Comparison of ENCODE assay signal across 1 cellular context in the genomic region with DNA sequence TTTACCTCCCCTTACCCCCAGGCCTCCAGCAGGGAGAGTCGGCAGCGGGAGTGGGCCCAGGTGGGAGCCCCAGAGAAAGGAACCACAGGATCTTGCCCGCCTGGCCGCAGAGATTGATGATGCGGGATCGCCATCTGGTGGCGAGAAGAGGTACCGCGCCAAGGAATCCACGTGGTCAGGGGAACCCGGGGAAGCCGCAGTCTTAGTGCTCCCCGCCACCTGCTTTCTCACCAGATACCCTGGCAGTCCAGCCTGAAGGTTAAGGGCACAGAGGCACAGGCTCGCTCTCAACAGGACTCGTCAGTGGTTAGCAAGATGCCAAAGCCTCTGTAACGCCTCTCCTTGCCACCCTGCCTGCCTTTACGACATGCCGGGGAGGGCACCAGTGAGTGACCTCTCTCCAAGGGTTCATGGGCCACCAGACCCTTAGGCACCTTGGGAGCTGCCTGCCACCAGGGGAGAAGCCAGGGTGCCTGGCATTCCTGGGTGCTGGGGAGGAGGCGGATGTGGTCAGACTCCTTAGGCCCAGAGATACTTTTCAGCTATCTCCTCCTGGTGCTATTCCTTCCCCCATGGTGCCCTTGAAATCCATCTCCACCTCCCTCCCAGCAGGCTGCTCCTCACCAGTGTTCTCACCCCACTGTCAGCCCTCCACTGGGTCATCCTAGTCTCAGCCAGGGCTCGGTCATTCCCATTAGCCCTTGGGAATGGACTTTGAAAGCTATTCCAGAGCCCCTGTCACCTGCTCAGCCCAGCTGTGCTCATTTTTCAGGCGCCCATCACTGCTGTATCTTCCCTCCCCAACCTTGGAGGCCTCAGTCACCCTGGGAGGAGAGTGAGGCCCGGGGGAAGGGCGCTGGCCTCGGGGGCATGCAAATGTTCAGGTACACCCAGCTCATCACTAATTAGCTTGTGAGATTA.
TF ChIP-seq lines count a peak whose summit lies in the region.

No MANE protein-coding gene starts in this region.

TF ChIP-seq in WTC11, 78 proteins besides CTCF, POLR2A, EP300 and RAD21 (continued from another document):
- TF ChIP-seq ZNF532 (CRISPR knock-in tag; IDR thresholded peaks at IDR 0.05; ENCODE audit: borderline replicate concordance) (no peak), MYBL2 (CRISPR knock-in tag; IDR thresholded peaks at IDR 0.05) (no peak), GABPB1 (CRISPR knock-in tag; IDR thresholded peaks at IDR 0.05) (0 out of 2 replicates have a peak, but pooled peaks have one; percentile 32), TCF7 (CRISPR knock-in tag; IDR thresholded peaks at IDR 0.05; ENCODE audit: low read depth) (no peak), ZNF121 (CRISPR knock-in tag; IDR thresholded peaks at IDR 0.05) (no peak), EMX1 (CRISPR knock-in tag; IDR thresholded peaks at IDR 0.05) (no peak), USF1 (CRISPR knock-in tag; IDR thresholded peaks at IDR 0.05) (peak; percentile 73), HMGA2 (CRISPR knock-in tag; IDR thresholded peaks at IDR 0.05) (no peak), SMAD4 (CRISPR knock-in tag; IDR thresholded peaks at IDR 0.05) (no peak), JAZF1 (CRISPR knock-in tag; IDR thresholded peaks at IDR 0.05) (no peak), E2F5 (CRISPR knock-in tag; IDR thresholded peaks at IDR 0.05) (no peak), ZNF219 (CRISPR knock-in tag; IDR thresholded peaks at IDR 0.05; ENCODE audit: borderline replicate concordance) (no peak), PRRX2 (CRISPR knock-in tag; IDR thresholded peaks at IDR 0.05) (no peak), FOXJ3 (CRISPR knock-in tag; IDR thresholded peaks at IDR 0.05; ENCODE audit: borderline replicate concordance) (no peak), ZNF232 (CRISPR knock-in tag; IDR thresholded peaks at IDR 0.05) (no peak), OVOL2 (CRISPR knock-in tag; IDR thresholded peaks at IDR 0.05; ENCODE audit: borderline replicate concordance) (no peak), NR1H2 (CRISPR knock-in tag; IDR thresholded peaks at IDR 0.05) (no peak), ELF4 (CRISPR knock-in tag; IDR thresholded peaks at IDR 0.05; ENCODE audit: low read depth) (no peak), NFYB (CRISPR knock-in tag; conservative IDR thresholded peaks at IDR 0.05; ENCODE audit: low read depth) (no peak), ESRRA (CRISPR knock-in tag; IDR thresholded peaks at IDR 0.05; ENCODE audit: borderline replicate concordance) (no peak), ZNF416 (CRISPR knock-in tag; IDR thresholded peaks at IDR 0.05) (no peak), ZNF671 (CRISPR knock-in tag; IDR thresholded peaks at IDR 0.05) (no peak), ATF1 (CRISPR knock-in tag; IDR thresholded peaks at IDR 0.05) (no peak), PRDM15 (CRISPR knock-in tag; IDR thresholded peaks at IDR 0.05) (no peak), JUN (CRISPR knock-in tag; IDR thresholded peaks at IDR 0.05) (no peak), IRF1 (CRISPR knock-in tag; IDR thresholded peaks at IDR 0.05) (no peak)
- TF ChIP-seq, protein P1, sequence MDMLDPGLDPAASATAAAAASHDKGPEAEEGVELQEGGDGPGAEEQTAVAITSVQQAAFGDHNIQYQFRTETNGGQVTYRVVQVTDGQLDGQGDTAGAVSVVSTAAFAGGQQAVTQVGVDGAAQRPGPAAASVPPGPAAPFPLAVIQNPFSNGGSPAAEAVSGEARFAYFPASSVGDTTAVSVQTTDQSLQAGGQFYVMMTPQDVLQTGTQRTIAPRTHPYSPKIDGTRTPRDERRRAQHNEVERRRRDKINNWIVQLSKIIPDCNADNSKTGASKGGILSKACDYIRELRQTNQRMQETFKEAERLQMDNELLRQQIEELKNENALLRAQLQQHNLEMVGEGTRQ (CRISPR knock-in tag; IDR thresholded peaks at IDR 0.05) = peak; percentile 78
- TF ChIP-seq, protein P2, sequence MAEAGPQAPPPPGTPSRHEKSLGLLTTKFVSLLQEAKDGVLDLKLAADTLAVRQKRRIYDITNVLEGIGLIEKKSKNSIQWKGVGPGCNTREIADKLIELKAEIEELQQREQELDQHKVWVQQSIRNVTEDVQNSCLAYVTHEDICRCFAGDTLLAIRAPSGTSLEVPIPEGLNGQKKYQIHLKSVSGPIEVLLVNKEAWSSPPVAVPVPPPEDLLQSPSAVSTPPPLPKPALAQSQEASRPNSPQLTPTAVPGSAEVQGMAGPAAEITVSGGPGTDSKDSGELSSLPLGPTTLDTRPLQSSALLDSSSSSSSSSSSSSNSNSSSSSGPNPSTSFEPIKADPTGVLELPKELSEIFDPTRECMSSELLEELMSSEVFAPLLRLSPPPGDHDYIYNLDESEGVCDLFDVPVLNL (CRISPR knock-in tag; IDR thresholded peaks at IDR 0.05; ENCODE audit: borderline replicate concordance, low read depth) = no peak
- TF ChIP-seq, protein P3, sequence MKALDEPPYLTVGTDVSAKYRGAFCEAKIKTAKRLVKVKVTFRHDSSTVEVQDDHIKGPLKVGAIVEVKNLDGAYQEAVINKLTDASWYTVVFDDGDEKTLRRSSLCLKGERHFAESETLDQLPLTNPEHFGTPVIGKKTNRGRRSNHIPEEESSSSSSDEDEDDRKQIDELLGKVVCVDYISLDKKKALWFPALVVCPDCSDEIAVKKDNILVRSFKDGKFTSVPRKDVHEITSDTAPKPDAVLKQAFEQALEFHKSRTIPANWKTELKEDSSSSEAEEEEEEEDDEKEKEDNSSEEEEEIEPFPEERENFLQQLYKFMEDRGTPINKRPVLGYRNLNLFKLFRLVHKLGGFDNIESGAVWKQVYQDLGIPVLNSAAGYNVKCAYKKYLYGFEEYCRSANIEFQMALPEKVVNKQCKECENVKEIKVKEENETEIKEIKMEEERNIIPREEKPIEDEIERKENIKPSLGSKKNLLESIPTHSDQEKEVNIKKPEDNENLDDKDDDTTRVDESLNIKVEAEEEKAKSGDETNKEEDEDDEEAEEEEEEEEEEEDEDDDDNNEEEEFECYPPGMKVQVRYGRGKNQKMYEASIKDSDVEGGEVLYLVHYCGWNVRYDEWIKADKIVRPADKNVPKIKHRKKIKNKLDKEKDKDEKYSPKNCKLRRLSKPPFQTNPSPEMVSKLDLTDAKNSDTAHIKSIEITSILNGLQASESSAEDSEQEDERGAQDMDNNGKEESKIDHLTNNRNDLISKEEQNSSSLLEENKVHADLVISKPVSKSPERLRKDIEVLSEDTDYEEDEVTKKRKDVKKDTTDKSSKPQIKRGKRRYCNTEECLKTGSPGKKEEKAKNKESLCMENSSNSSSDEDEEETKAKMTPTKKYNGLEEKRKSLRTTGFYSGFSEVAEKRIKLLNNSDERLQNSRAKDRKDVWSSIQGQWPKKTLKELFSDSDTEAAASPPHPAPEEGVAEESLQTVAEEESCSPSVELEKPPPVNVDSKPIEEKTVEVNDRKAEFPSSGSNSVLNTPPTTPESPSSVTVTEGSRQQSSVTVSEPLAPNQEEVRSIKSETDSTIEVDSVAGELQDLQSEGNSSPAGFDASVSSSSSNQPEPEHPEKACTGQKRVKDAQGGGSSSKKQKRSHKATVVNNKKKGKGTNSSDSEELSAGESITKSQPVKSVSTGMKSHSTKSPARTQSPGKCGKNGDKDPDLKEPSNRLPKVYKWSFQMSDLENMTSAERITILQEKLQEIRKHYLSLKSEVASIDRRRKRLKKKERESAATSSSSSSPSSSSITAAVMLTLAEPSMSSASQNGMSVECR (CRISPR knock-in tag; IDR thresholded peaks at IDR 0.05; ENCODE audit: borderline replicate concordance) = no peak
- TF ChIP-seq, protein P4, sequence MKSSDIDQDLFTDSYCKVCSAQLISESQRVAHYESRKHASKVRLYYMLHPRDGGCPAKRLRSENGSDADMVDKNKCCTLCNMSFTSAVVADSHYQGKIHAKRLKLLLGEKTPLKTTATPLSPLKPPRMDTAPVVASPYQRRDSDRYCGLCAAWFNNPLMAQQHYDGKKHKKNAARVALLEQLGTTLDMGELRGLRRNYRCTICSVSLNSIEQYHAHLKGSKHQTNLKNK (CRISPR knock-in tag; IDR thresholded peaks at IDR 0.05) = no peak
- TF ChIP-seq, protein P5, sequence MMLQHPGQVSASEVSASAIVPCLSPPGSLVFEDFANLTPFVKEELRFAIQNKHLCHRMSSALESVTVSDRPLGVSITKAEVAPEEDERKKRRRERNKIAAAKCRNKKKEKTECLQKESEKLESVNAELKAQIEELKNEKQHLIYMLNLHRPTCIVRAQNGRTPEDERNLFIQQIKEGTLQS (CRISPR knock-in tag; conservative IDR thresholded peaks at IDR 0.05) = no peak
- TF ChIP-seq, protein P6, sequence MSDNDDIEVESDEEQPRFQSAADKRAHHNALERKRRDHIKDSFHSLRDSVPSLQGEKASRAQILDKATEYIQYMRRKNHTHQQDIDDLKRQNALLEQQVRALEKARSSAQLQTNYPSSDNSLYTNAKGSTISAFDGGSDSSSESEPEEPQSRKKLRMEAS (CRISPR knock-in tag; IDR thresholded peaks at IDR 0.05) = peak; percentile 84
